In the genomic region with DNA sequence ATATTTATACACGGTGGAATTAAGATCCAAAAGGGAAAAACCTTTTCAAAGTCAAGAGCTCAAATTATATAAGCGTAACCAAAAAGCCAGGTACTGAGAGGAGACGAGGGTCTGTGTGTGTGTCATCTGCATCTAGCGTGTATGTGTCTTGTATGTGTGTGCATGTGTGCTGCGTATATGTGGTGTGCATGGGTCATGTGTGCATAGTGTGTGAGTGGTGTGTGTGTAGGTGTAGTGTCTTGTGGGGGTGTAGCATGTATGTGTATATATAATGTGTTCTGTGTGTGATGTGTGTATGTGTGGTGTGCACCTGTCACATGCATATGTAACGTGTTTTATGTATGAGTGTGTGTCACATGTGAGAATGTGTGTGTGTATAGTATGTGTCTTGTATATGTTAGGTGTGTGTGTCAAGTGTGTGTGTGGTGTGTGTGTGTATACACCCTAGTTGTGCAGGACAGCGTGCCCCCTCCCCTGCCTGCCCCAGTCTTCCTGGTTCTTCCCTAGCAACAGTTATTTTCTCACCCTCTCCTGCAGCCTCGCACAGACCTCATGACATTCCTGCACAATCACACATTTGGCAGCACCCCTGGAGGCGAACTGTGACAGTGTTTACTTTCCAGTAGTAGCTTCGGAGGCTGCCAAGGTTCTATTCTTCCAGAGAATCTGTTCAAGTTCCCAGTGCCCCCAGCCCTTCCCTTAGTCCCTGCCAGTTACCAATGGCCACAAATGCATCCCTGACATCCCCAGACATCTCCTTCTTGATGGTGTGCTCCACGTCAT, we compare ENCODE assay signal across 11 cellular contexts. TPM values are rescaled to one million over a fixed set of nuclear protein-coding genes. Genes with fewer than 3 reads are reported as not detected.
A peak's percentile ranks its signal among the peaks of the same experiment; 100 is the strongest.
DNase-seq lines count a peak whose midpoint lies in the region; ATAC-seq and TF ChIP-seq lines count a peak whose summit lies in the region.
"Had no signal": no experiment of that assay in that cellular context is flagged by ENCODE, and none has a peak within 500 bp of the region (broad histone marks: within the 10 kb centered on the region; RNA-seq: fewer than 3 reads in every experiment).

No MANE protein-coding gene starts in this region.

- no peaks in the 10 kb centered on the region for H3K27me3 Mint-ChIP-seq in type B pancreatic cell
- H3K27me3 Mint-ChIP-seq: naive B cell had no signal

- no peak overlapping the region for H3K27ac ChIP-seq in PC-3 (ENCODE audit: low read length)
- peak overlapping the region; percentile 64 for H3K27ac ChIP-seq in muscle layer of duodenum (ENCODE audit: low read length)

- BruUV-seq in PC-3 (replicated peaks; lab: Mats Ljungman, UMichigan), result no TSS peak

- H2AFZ ChIP-seq in PC-3 (ENCODE audit: low read length), result no peak overlapping the region

- H3K36me3 ChIP-seq in PC-3 (ENCODE audit: low read depth, low read length) (peaks cover 10% of the 10 kb centered on the region; the same call in 1 of the 2 replicates), muscle layer of duodenum (ENCODE audit: control insufficient read depth in 1 of 2, insufficient read depth in 2 of 2, low read length in 2 of 2) (peaks cover 41 to 55% of the 10 kb centered on the region in 2 donors)

- TF ChIP-seq CTCF in PC-3 (conservative IDR thresholded peaks at IDR 0.05; ENCODE audit: low read depth, low read length), result no peak; the same call in 1 of the 2 replicates
- TF ChIP-seq CTCF in fibroblast of pulmonary artery (IDR thresholded peaks at IDR 0.05; ENCODE audit: low read length, missing control alignments), result no peak
- no peak for TF ChIP-seq CTCF in type B pancreatic cell (conservative IDR thresholded peaks at IDR 0.05)

- no peak overlapping the region for H3K9ac ChIP-seq in PC-3 (ENCODE audit: low read length)

- H3K4me1 ChIP-seq in PC-3 (ENCODE audit: insufficient read depth, low read length) (no peaks in the 10 kb centered on the region), muscle layer of duodenum (ENCODE audit: control insufficient read depth in 1 of 2, insufficient read depth in 2 of 2, low read length in 2 of 2) (peaks cover 24 to 42% of the 10 kb centered on the region in 2 donors)
- H3K4me1 ChIP-seq: HAP-1 had no signal

- peak; percentile 83 for ATAC-seq in PC-3
- ATAC-seq in GM21723 (IDR thresholded peaks at IDR 0.05; ENCODE audit: unreplicated experiment), result no peak
- no peak for ATAC-seq in GM21447 (IDR thresholded peaks at IDR 0.05; ENCODE audit: unreplicated experiment)

- H3K79me2 ChIP-seq in PC-3 (ENCODE audit: low read length), result no peaks in the 10 kb centered on the region

- DNase-seq in AG08396 (ENCODE audit: low spot score) (peak; percentile 37), PC-3 (peak; percentile 53), fibroblast of pulmonary artery (ENCODE audit: low read depth) (peak; percentile 50), type B pancreatic cell (ENCODE audit: extremely low spot score, unreplicated experiment) (no peak), T1000 (lab: John Stamatoyannopoulos, UW) (no peak)
- DNase-seq: naive B cell, NCI-H510A had no signal

- intact Hi-C loops in PC-3 (cut with micrococcal nuclease), result no loop called here

- H3K9me3 ChIP-seq in PC-3 (ENCODE audit: low read length) (no peaks in the 10 kb centered on the region), muscle layer of duodenum (ENCODE audit: control insufficient read depth in 1 of 2, low read length in 2 of 2) (no peaks in the 10 kb centered on the region)
- H3K9me3 ChIP-seq: HAP-1 had no signal

- no peak overlapping the region for H3K4me2 ChIP-seq in PC-3 (ENCODE audit: low read length)

- H3K4me3 ChIP-seq in PC-3 (ENCODE audit: low read length) (no peak overlapping the region), fibroblast of pulmonary artery (replicated peaks; ENCODE audit: low read depth, low read length) (no peak overlapping the region), muscle layer of duodenum (ENCODE audit: low read depth in 1 of 2, low read length in 2 of 2) (no peak overlapping the region)
- H3K4me3 ChIP-seq: HAP-1 had no signal

- no peaks in the 10 kb centered on the region for H4K20me1 ChIP-seq in PC-3 (ENCODE audit: low read length)

- POLR2A ChIA-PET in PC-3 (lab: Charles Lee; ENCODE audit: unreplicated experiment), result interaction anchor here (0.6 to 0.7 kb wide), 2 partner anchors 24 to 50 kb away, joined by 4 read pairs; no protein-coding TSS in a partner anchor

- no peaks in the 10 kb centered on the region for H3K27me3 ChIP-seq in PC-3 (ENCODE audit: low read length)
- no peaks in the 10 kb centered on the region for H3K27me3 ChIP-seq in muscle layer of duodenum (ENCODE audit: low read depth, low read length)

- H3K9me2 ChIP-seq in PC-3 (replicated peaks; ENCODE audit: low read length), result no peaks in the 10 kb centered on the region

- H3K36me3 Mint-ChIP-seq in type B pancreatic cell, result peaks cover 13% of the 10 kb centered on the region

- no peaks in the 10 kb centered on the region for H3K4me1 Mint-ChIP-seq in type B pancreatic cell (ENCODE audit: unreplicated experiment)

- CTCF ChIA-PET in PC-3 (lab: Charles Lee), result no interaction called here

- H3K9me3 Mint-ChIP-seq in type B pancreatic cell, result no peaks in the 10 kb centered on the region
- H3K9me3 Mint-ChIP-seq: naive B cell had no signal

- H3F3A ChIP-seq in PC-3 (ENCODE audit: low read length, unreplicated experiment), result no peaks in the 10 kb centered on the region

- no peak overlapping the region for H3K27ac Mint-ChIP-seq in type B pancreatic cell

- no peak overlapping the region for H3K4me3 Mint-ChIP-seq in type B pancreatic cell
- H3K4me3 Mint-ChIP-seq: naive B cell had no signal

RNA-seq across cellular contexts. Expression of a gene that starts 27.1 kb away (rescaled TPM):
- total RNA-seq in PC-3 (2014; rRNA removed) (90.0 and 139 TPM in 2 replicates), type B pancreatic cell (ENCODE audit: low replicate concordance) (63.6 and 89.2 TPM in 2 replicates)

RNA-seq across cellular contexts. Expression of a gene that starts 49.6 kb away (rescaled TPM):
- total RNA-seq in PC-3 (2014; rRNA removed), result 122 and 131 TPM in 2 replicates
- total RNA-seq in type B pancreatic cell (ENCODE audit: low replicate concordance), result 42.8 and 200 TPM in 2 replicates

Comparison
In these comparisons a context has a peak if more than half of its experiments do, and no peak if none do; other contexts are left out.
1. DNase-seq: peak in AG08396 (single experiment), PC-3 (single experiment) and fibroblast of pulmonary artery (single experiment); none in type B pancreatic cell (single experiment) and T1000 (single experiment).